ENCODE assay signal across 21 cellular contexts in genomic region chr16:87801679-87802300, GRCh38. TPM values are rescaled to one million over a fixed set of nuclear protein-coding genes. Genes with fewer than 3 reads are reported as not detected.
DNase-seq lines count a peak whose midpoint lies in the region; ATAC-seq and TF ChIP-seq lines count a peak whose summit lies in the region.
"Had no signal": no experiment of that assay in that cellular context is flagged by ENCODE, and none has a peak within 500 bp of the region (broad histone marks: within the 10 kb centered on the region; RNA-seq: fewer than 3 reads in every experiment).

No MANE protein-coding gene starts in this region.

- H2AFZ ChIP-seq in OCI-LY1 (ENCODE audit: low read length) = no peak overlapping the region

- peaks cover 0 to 3% (median 0%) of the 10 kb centered on the region in 11 experiments; a peak in 2 of 22 replicates for H3K9me3 ChIP-seq in BLaER1 treated with 17β-estradiol and CSF1 and Interleukin-3, amounts not matched to agents 10 nM and 100 nM (replicated peaks in 1 of 11)
- H3K9me3 ChIP-seq in OCI-LY1 (ENCODE audit: low read length) = peaks cover 3% of the 10 kb centered on the region; the same call in 1 of the 2 replicates

- H3K4me2 ChIP-seq in BLaER1 treated with 17β-estradiol and CSF1 and Interleukin-3, amounts not matched to agents 10 nM and 100 nM = peak overlapping the region; percentile 55 to 98 (median 91)
- peak overlapping the region; percentile 15; the same call in 1 of the 2 replicates for H3K4me2 ChIP-seq in OCI-LY1 (ENCODE audit: low read length)
- H3K4me2 ChIP-seq: KMS-11 had no signal

- peak overlapping the region; percentile 44 for H3K27ac Mint-ChIP-seq in glutamatergic neuron (ENCODE audit: unreplicated experiment)
- H3K27ac Mint-ChIP-seq in stimulated activated naive B cell treated with anti-CD40 and anti-IgM and Interleukin-4, amounts not matched to agents 10 μg/mL and 1 μg/mL and 100 μg/mL, for 72 hours = peak overlapping the region; percentile 48
- H3K27ac Mint-ChIP-seq: CD8-positive, alpha-beta T cell; T-helper 1 cell treated with Interleukin-12 subunit alpha and Interleukin-12 subunit beta and Interleukin-4 antibody, amounts not matched to agents 30 μg/mL and 1 μg/mL, for 36 hours had no signal

- peaks cover 0 to 31% (median 0%) of the 10 kb centered on the region in 11 experiments; a peak in 4 of 22 replicates for H3K27me3 ChIP-seq in BLaER1 treated with 17β-estradiol and CSF1 and Interleukin-3, amounts not matched to agents 10 nM and 100 nM
- H3K27me3 ChIP-seq in OCI-LY1 (ENCODE audit: insufficient read depth, low read length) = no peaks in the 10 kb centered on the region

- TF ChIP-seq CTCF in OCI-LY1 (IDR thresholded peaks at IDR 0.05; ENCODE audit: low read length) (no peak), glutamatergic neuron (IDR thresholded peaks at IDR 0.05; ENCODE audit: partially characterized antibody, unreplicated experiment) (no peak)

- H3K27ac ChIP-seq in BLaER1 treated with 17β-estradiol and CSF1 and Interleukin-3, amounts not matched to agents 10 nM and 100 nM = peak overlapping the region in 8 of 11 experiments; percentile 55 to 97 (median 92); a peak in 17 of 22 replicates
- H3K27ac ChIP-seq in OCI-LY1 (ENCODE audit: low read depth, low read length, poor library complexity, severe bottlenecking) = peak overlapping the region; percentile 87
- H3K27ac ChIP-seq: KMS-11 had no signal

- H3F3A ChIP-seq in OCI-LY1 (ENCODE audit: insufficient read depth, low read length) = no peaks in the 10 kb centered on the region

- H3K79me2 ChIP-seq in OCI-LY1 (ENCODE audit: insufficient read depth, low read length) = no peaks in the 10 kb centered on the region

- peak in 1 of 2 donors; percentile 17 for ATAC-seq in stimulated activated naive B cell treated with anti-CD40 and anti-IgM and Interleukin-4, amounts not matched to agents 10 μg/mL and 1 μg/mL and 100 μg/mL, for 72 hours (replicated peaks)
- ATAC-seq in HG02588 (IDR thresholded peaks at IDR 0.05; ENCODE audit: unreplicated experiment) (no peak), HG03457 (IDR thresholded peaks at IDR 0.05; ENCODE audit: unreplicated experiment) (no peak)
- ATAC-seq: CD8-positive, alpha-beta T cell; HCT116 had no signal

- H3K36me3 ChIP-seq in BLaER1 treated with 17β-estradiol and CSF1 and Interleukin-3, amounts not matched to agents 10 nM and 100 nM = no peaks in the 10 kb centered on the region
- peaks cover 12% of the 10 kb centered on the region; the same call in 1 of the 2 replicates for H3K36me3 ChIP-seq in OCI-LY1 (ENCODE audit: insufficient read depth, low read length)

- H3K9ac ChIP-seq in BLaER1 treated with 17β-estradiol and CSF1 and Interleukin-3, amounts not matched to agents 10 nM and 100 nM = peak overlapping the region in 10 of 11 experiments; percentile 13 to 89 (median 60); a peak in 16 of 22 replicates
- peak overlapping the region; percentile 30; the same call in 1 of the 2 replicates for H3K9ac ChIP-seq in OCI-LY1 (ENCODE audit: low read length)
- H3K9ac ChIP-seq: KMS-11 had no signal

- peaks cover 6% of the 10 kb centered on the region for H3K27me3 Mint-ChIP-seq in glutamatergic neuron (ENCODE audit: unreplicated experiment)
- peaks cover 14 to 38% of the 10 kb centered on the region in 2 donors for H3K27me3 Mint-ChIP-seq in stimulated activated naive B cell treated with anti-CD40 and anti-IgM and Interleukin-4, amounts not matched to agents 10 μg/mL and 1 μg/mL and 100 μg/mL, for 72 hours

- H3K4me3 ChIP-seq in BLaER1 treated with 17β-estradiol and CSF1 and Interleukin-3, amounts not matched to agents 10 nM and 100 nM = peak overlapping the region in 4 of 10 experiments; percentile 3 to 35 (median 20); a peak in 5 of 20 replicates
- no peak overlapping the region for H3K4me3 ChIP-seq in OCI-LY1 (ENCODE audit: low read depth, low read length, poor library complexity, severe bottlenecking)

- H3K9me3 Mint-ChIP-seq in glutamatergic neuron (ENCODE audit: unreplicated experiment) = peaks cover 9% of the 10 kb centered on the region
- peaks cover 0 to 2% of the 10 kb centered on the region in 2 donors for H3K9me3 Mint-ChIP-seq in stimulated activated naive B cell treated with anti-CD40 and anti-IgM and Interleukin-4, amounts not matched to agents 10 μg/mL and 1 μg/mL and 100 μg/mL, for 72 hours
- H3K9me3 Mint-ChIP-seq: CD8-positive, alpha-beta T cell; T-helper 1 cell treated with Interleukin-12 subunit alpha and Interleukin-12 subunit beta and Interleukin-4 antibody, amounts not matched to agents 30 μg/mL and 1 μg/mL, for 36 hours had no signal

- H3K36me3 Mint-ChIP-seq in glutamatergic neuron (ENCODE audit: unreplicated experiment) = no peaks in the 10 kb centered on the region
- H3K36me3 Mint-ChIP-seq in stimulated activated naive B cell treated with anti-CD40 and anti-IgM and Interleukin-4, amounts not matched to agents 10 μg/mL and 1 μg/mL and 100 μg/mL, for 72 hours = no peaks in the 10 kb centered on the region

- no peaks in the 10 kb centered on the region for H3K9me2 ChIP-seq in OCI-LY1 (ENCODE audit: low read depth, low read length)

- DNase-seq in glutamatergic neuron (no peak), NCI-H2227 treated with DMSO at 0.1 percent for 48 hours (lab: John Stamatoyannopoulos, UW) (no peak)
- DNase-seq in stimulated activated naive B cell treated with anti-CD40 and anti-IgM and Interleukin-4, amounts not matched to agents 10 μg/mL and 1 μg/mL and 100 μg/mL, for 72 hours = no peak
- DNase-seq: C1 segment of cervical spinal cord; CD8-positive, alpha-beta T cell; GOT3; NCI-H1105; NCI-H146; NCI-H2029; NCI-H226; NCI-H510A treated with DMSO at 0.1 percent for 48 hours; NCI-H748 treated with DMSO at 0.1 percent for 48 hours; NK-92 treated with Interleukin-12 subunit alpha and Interleukin-12 subunit beta, amount 100 ng/mL, for 24 hours; Right ventricle myocardium superior had no signal

- peaks cover 32 to 86% (median 75%) of the 10 kb centered on the region in 10 experiments for H3K4me1 ChIP-seq in BLaER1 treated with 17β-estradiol and CSF1 and Interleukin-3, amounts not matched to agents 10 nM and 100 nM
- H3K4me1 ChIP-seq in OCI-LY1 (ENCODE audit: insufficient read depth, low read length, severe bottlenecking) = peaks cover 34% of the 10 kb centered on the region

- no peaks in the 10 kb centered on the region for H4K20me1 ChIP-seq in BLaER1 treated with 17β-estradiol and CSF1 and Interleukin-3, amounts not matched to agents 10 nM and 100 nM
- H4K20me1 ChIP-seq in OCI-LY1 (ENCODE audit: insufficient read depth, low read length) = no peaks in the 10 kb centered on the region

- peaks cover 9% of the 10 kb centered on the region for H3K4me1 Mint-ChIP-seq in glutamatergic neuron (ENCODE audit: low read depth, unreplicated experiment)
- peaks cover 14 to 25% of the 10 kb centered on the region in 2 donors for H3K4me1 Mint-ChIP-seq in stimulated activated naive B cell treated with anti-CD40 and anti-IgM and Interleukin-4, amounts not matched to agents 10 μg/mL and 1 μg/mL and 100 μg/mL, for 72 hours

- no peak overlapping the region for H3K4me3 Mint-ChIP-seq in glutamatergic neuron (ENCODE audit: unreplicated experiment)
- H3K4me3 Mint-ChIP-seq in stimulated activated naive B cell treated with anti-CD40 and anti-IgM and Interleukin-4, amounts not matched to agents 10 μg/mL and 1 μg/mL and 100 μg/mL, for 72 hours = no peak overlapping the region
- H3K4me3 Mint-ChIP-seq: CD8-positive, alpha-beta T cell; T-helper 1 cell treated with Interleukin-12 subunit alpha and Interleukin-12 subunit beta and Interleukin-4 antibody, amounts not matched to agents 30 μg/mL and 1 μg/mL, for 36 hours had no signal

RNA-seq across cellular contexts. Expression of gene KLHDC4, which starts 36.0 kb away (rescaled TPM):
- 65.4 TPM for total RNA-seq in glutamatergic neuron (ENCODE audit: unreplicated experiment)
